Comparison of ENCODE assay signal across 22 cellular contexts in genomic region chr18:5974696-5975095, GRCh38.
DNase-seq lines count a peak whose midpoint lies in the region; ATAC-seq and TF ChIP-seq lines count a peak whose summit lies in the region.
"Had no signal": no experiment of that assay in that cellular context is flagged by ENCODE, and none has a peak within 500 bp of the region (broad histone marks: within the 10 kb centered on the region; RNA-seq: fewer than 3 reads in every experiment).

No MANE protein-coding gene starts in this region.

- no peaks in the 10 kb centered on the region for H3K79me2 ChIP-seq in SU-DHL-6 (ENCODE audit: insufficient read depth, low read length)

- peak overlapping the region; percentile 81 for H3K27ac ChIP-seq in SU-DHL-6 (ENCODE audit: low read depth, low read length)
- H3K27ac ChIP-seq: epithelial cell of prostate, tibial artery had no signal

- no peak overlapping the region for H3K4me3 ChIP-seq in SU-DHL-6 (ENCODE audit: insufficient read depth, low read length, poor library complexity, severe bottlenecking)
- H3K4me3 ChIP-seq: tibial artery had no signal

- no peak overlapping the region for H3K27ac Mint-ChIP-seq in activated T-cell treated with anti-CD3 and anti-CD28 coated beads, Interleukin-2, amount 50 U/mL, for 72 hours
- no peak overlapping the region for H3K27ac Mint-ChIP-seq in activated T-cell treated with anti-CD3 and anti-CD28 coated beads, Interleukin-2, amount 50 U/mL, for 24 hours
- H3K27ac Mint-ChIP-seq: activated naive CD8-positive, alpha-beta T cell treated with anti-CD3 and anti-CD28 coated beads, Interleukin-2, amount 50 U/mL, for 24 hours; activated T-helper 2 cell treated with anti-CD3 and anti-CD28 coated beads, Interferon-gamma antibody, Interleukin-2, Interleukin-4, amounts not matched to agents 10 μg/mL and 5 μg/mL and 100 μg/mL, durations not matched to agents 14 hours and 24 hours and 36 hours; dendritic cell treated with granulocyte-macrophage colony-stimulating factor and Interleukin-4, amounts not matched to agents 40 ng/mL and 50 ng/mL, for 4 days; nephron had no signal

- no peaks in the 10 kb centered on the region for H3K36me3 Mint-ChIP-seq in activated T-cell treated with anti-CD3 and anti-CD28 coated beads, Interleukin-2, amount 50 U/mL, for 72 hours (ENCODE audit: insufficient read depth in 2 of 2)
- H3K36me3 Mint-ChIP-seq in activated T-cell treated with anti-CD3 and anti-CD28 coated beads, Interleukin-2, amount 50 U/mL, for 24 hours (ENCODE audit: low read depth), result no peaks in the 10 kb centered on the region
- H3K36me3 Mint-ChIP-seq: memory B cell had no signal

- no peaks in the 10 kb centered on the region for H3K36me3 ChIP-seq in SU-DHL-6 (ENCODE audit: low read length)
- H3K36me3 ChIP-seq: tibial artery had no signal

- H3K9me2 ChIP-seq in SU-DHL-6 (replicated peaks; ENCODE audit: insufficient read depth, low read length), result no peaks in the 10 kb centered on the region

- peak; percentile 4 to 26 for ATAC-seq in activated T-cell treated with anti-CD3 and anti-CD28 coated beads, Interleukin-2, amount 50 U/mL, for 72 hours (replicated peaks in 1 of 2)
- peak; percentile 16 for ATAC-seq in HG03135 (IDR thresholded peaks at IDR 0.05; ENCODE audit: unreplicated experiment)
- no peak for ATAC-seq in sciatic nerve

- H3K4me2 ChIP-seq in SU-DHL-6 (ENCODE audit: low read depth, low read length, poor library complexity, severe bottlenecking), result peak overlapping the region; percentile 44

- H3K27me3 Mint-ChIP-seq in activated T-cell treated with anti-CD3 and anti-CD28 coated beads, Interleukin-2, amount 50 U/mL, for 72 hours (ENCODE audit: low read depth), result peaks cover 4% of the 10 kb centered on the region
- no peaks in the 10 kb centered on the region for H3K27me3 Mint-ChIP-seq in activated T-cell treated with anti-CD3 and anti-CD28 coated beads, Interleukin-2, amount 50 U/mL, for 24 hours
- H3K27me3 Mint-ChIP-seq: activated naive CD8-positive, alpha-beta T cell treated with anti-CD3 and anti-CD28 coated beads, Interleukin-2, amount 50 U/mL, for 24 hours; dendritic cell treated with granulocyte-macrophage colony-stimulating factor and Interleukin-4, amounts not matched to agents 40 ng/mL and 50 ng/mL, for 4 days; memory B cell had no signal

- intact Hi-C loops in sciatic nerve (cut with DNase I), result no loop called here

- H3F3A ChIP-seq in SU-DHL-6 (ENCODE audit: insufficient read depth), result no peaks in the 10 kb centered on the region; the same call in 1 of the 2 replicates

- no peak overlapping the region for H3K9ac ChIP-seq in SU-DHL-6 (ENCODE audit: low read length)

- H3K4me1 Mint-ChIP-seq in activated T-cell treated with anti-CD3 and anti-CD28 coated beads, Interleukin-2, amount 50 U/mL, for 72 hours (ENCODE audit: low read depth), result peaks cover 15% of the 10 kb centered on the region
- H3K4me1 Mint-ChIP-seq in activated T-cell treated with anti-CD3 and anti-CD28 coated beads, Interleukin-2, amount 50 U/mL, for 24 hours (ENCODE audit: low read depth), result peaks cover 19% of the 10 kb centered on the region
- H3K4me1 Mint-ChIP-seq: nephron had no signal

- no peaks in the 10 kb centered on the region for H3K9me3 ChIP-seq in SU-DHL-6 (ENCODE audit: insufficient read depth, low read length)
- H3K9me3 ChIP-seq: tibial artery had no signal

- no peak overlapping the region for H2AFZ ChIP-seq in SU-DHL-6 (ENCODE audit: low read depth, low read length, severe bottlenecking)

- TF ChIP-seq CTCF in SU-DHL-6 (IDR thresholded peaks at IDR 0.05; ENCODE audit: insufficient read depth, low read length, poor library complexity, severe bottlenecking), result no peak

- no peaks in the 10 kb centered on the region for H3K27me3 ChIP-seq in SU-DHL-6 (ENCODE audit: low read length)
- H3K27me3 ChIP-seq: tibial artery had no signal

- DNase-seq in activated T-cell treated with anti-CD3 and anti-CD28 coated beads, Interleukin-2, amount 50 U/mL, for 72 hours, result no peak
- DNase-seq in activated T-cell treated with anti-CD3 and anti-CD28 coated beads, Interleukin-2, amount 50 U/mL, for 24 hours, result no peak
- DNase-seq in RPMI8226 (no peak), amniotic stem cell (lab: John Stamatoyannopoulos, UW) (no peak), sciatic nerve (ENCODE audit: low spot score) (no peak), HUDEP-2 (lab: John Stamatoyannopoulos, UW; ENCODE audit: unreplicated experiment in 76 of 76) (no peak)
- DNase-seq: 8988T; activated CD4-positive, CD25-positive, alpha-beta regulatory T cell treated with anti-CD3 and anti-CD28 coated beads, Interleukin-2, amount 50 U/mL, for 72 hours; activated naive CD8-positive, alpha-beta T cell treated with anti-CD3 and anti-CD28 coated beads, Interleukin-2, amount 50 U/mL, for 24 hours; C1 segment of cervical spinal cord; DMS 273 treated with DMSO at 0.1 percent for 48 hours; NCI-H2081; stimulated activated naive CD4-positive, alpha-beta T cell treated with Interleukin-2 at 50 U/mL for 16 hours; tibial artery had no signal

- H3K4me3 Mint-ChIP-seq in activated T-cell treated with anti-CD3 and anti-CD28 coated beads, Interleukin-2, amount 50 U/mL, for 72 hours, result no peak overlapping the region
- no peak overlapping the region for H3K4me3 Mint-ChIP-seq in activated T-cell treated with anti-CD3 and anti-CD28 coated beads, Interleukin-2, amount 50 U/mL, for 24 hours
- H3K4me3 Mint-ChIP-seq: activated naive CD8-positive, alpha-beta T cell treated with anti-CD3 and anti-CD28 coated beads, Interleukin-2, amount 50 U/mL, for 24 hours; dendritic cell treated with granulocyte-macrophage colony-stimulating factor and Interleukin-4, amounts not matched to agents 40 ng/mL and 50 ng/mL, for 4 days; nephron had no signal

- H4K20me1 ChIP-seq in SU-DHL-6 (ENCODE audit: low read depth, low read length), result no peaks in the 10 kb centered on the region

- H3K9me3 Mint-ChIP-seq in activated T-cell treated with anti-CD3 and anti-CD28 coated beads, Interleukin-2, amount 50 U/mL, for 72 hours, result no peaks in the 10 kb centered on the region
- no peaks in the 10 kb centered on the region for H3K9me3 Mint-ChIP-seq in activated T-cell treated with anti-CD3 and anti-CD28 coated beads, Interleukin-2, amount 50 U/mL, for 24 hours
- H3K9me3 Mint-ChIP-seq: activated naive CD8-positive, alpha-beta T cell treated with anti-CD3 and anti-CD28 coated beads, Interleukin-2, amount 50 U/mL, for 24 hours; activated T-helper 2 cell treated with anti-CD3 and anti-CD28 coated beads, Interferon-gamma antibody, Interleukin-2, Interleukin-4, amounts not matched to agents 10 μg/mL and 5 μg/mL and 100 μg/mL, durations not matched to agents 14 hours and 24 hours and 36 hours; dendritic cell treated with granulocyte-macrophage colony-stimulating factor and Interleukin-4, amounts not matched to agents 40 ng/mL and 50 ng/mL, for 4 days; memory B cell; nephron; T-helper 2 cell treated with Interferon-gamma antibody and Interleukin-4, amounts not matched to agents 5 μg/mL and 100 μg/mL, for 36 hours had no signal
